Comparison of ENCODE assay signal across 8 cellular contexts in genomic region chr11:506238-506949, GRCh38. TPM values are rescaled to one million over a fixed set of nuclear protein-coding genes. Genes with fewer than 3 reads are reported as not detected.
DNase-seq lines count a peak whose midpoint lies in the region; TF ChIP-seq lines count a peak whose summit lies in the region.

No MANE protein-coding gene starts in this region.

- peak overlapping the region; percentile 94 for H3K4me3 ChIP-seq in NB4 (ENCODE audit: low read depth, low read length)

- H3K4me3 Mint-ChIP-seq in HFFc6 = peak overlapping the region; percentile 96
- peak overlapping the region; percentile 98 for H3K4me3 Mint-ChIP-seq in activated naive CD4-positive, alpha-beta T cell treated with anti-CD3 and anti-CD28 coated beads, Interleukin-2, amount 50 U/mL, for 24 hours

- no peaks in the 10 kb centered on the region for H3K9me3 Mint-ChIP-seq in HFFc6
- H3K9me3 Mint-ChIP-seq in activated naive CD4-positive, alpha-beta T cell treated with anti-CD3 and anti-CD28 coated beads, Interleukin-2, amount 50 U/mL, for 24 hours = no peaks in the 10 kb centered on the region

- peaks cover 11% of the 10 kb centered on the region for H3K36me3 Mint-ChIP-seq in HFFc6 (ENCODE audit: low read depth)
- H3K36me3 Mint-ChIP-seq in activated naive CD4-positive, alpha-beta T cell treated with anti-CD3 and anti-CD28 coated beads, Interleukin-2, amount 50 U/mL, for 24 hours = peaks cover 1% of the 10 kb centered on the region

- TF ChIP-seq CTCF in HFFc6 (IDR thresholded peaks at IDR 0.05) (peak; percentile 33), NB4 (IDR thresholded peaks at IDR 0.05; ENCODE audit: low read depth, low read length) (no peak)

- peaks cover 13% of the 10 kb centered on the region for H3K27me3 Mint-ChIP-seq in HFFc6 (ENCODE audit: insufficient read depth)
- H3K27me3 Mint-ChIP-seq in activated naive CD4-positive, alpha-beta T cell treated with anti-CD3 and anti-CD28 coated beads, Interleukin-2, amount 50 U/mL, for 24 hours = no peaks in the 10 kb centered on the region

- peaks cover 30% of the 10 kb centered on the region for H3K4me1 Mint-ChIP-seq in HFFc6 (ENCODE audit: low read depth)
- peaks cover 20% of the 10 kb centered on the region for H3K4me1 Mint-ChIP-seq in activated naive CD4-positive, alpha-beta T cell treated with anti-CD3 and anti-CD28 coated beads, Interleukin-2, amount 50 U/mL, for 24 hours

- peak overlapping the region; percentile 100 for H3K27ac Mint-ChIP-seq in HFFc6
- peak overlapping the region; percentile 100 for H3K27ac Mint-ChIP-seq in activated naive CD4-positive, alpha-beta T cell treated with anti-CD3 and anti-CD28 coated beads, Interleukin-2, amount 50 U/mL, for 24 hours

- peak; percentile 62 for TF ChIP-seq POLR2A in NB4 (IDR thresholded peaks at IDR 0.05; ENCODE audit: extremely low read depth, insufficient read length)

- peak overlapping the region; percentile 92 for H3K27ac ChIP-seq in temporal lobe (ENCODE audit: low read depth, low read length)

- peak; percentile 93 for DNase-seq in GM04504 (ENCODE audit: low read depth)
- DNase-seq in HFFc6 = peak; percentile 97
- peak; percentile 97 for DNase-seq in NB4 (ENCODE audit: low read depth)
- DNase-seq in SK-N-DZ (ENCODE audit: low spot score) = peak; percentile 95
- DNase-seq in glomerular visceral epithelial cell (ENCODE audit: extremely low spot score) = peak; percentile 96
- peak; percentile 96 for DNase-seq in occipital lobe (lab: John Stamatoyannopoulos, UW)

RNA-seq across cellular contexts. Expression of gene RNH1, which starts 0.6 kb away (rescaled TPM):
- 100 to 1,000 TPM; 223 to 272 (median 250) TPM for total RNA-seq in HFFc6 (2021; fragmentation: NEBNext Ultra II Directional; extraction: Animal tissue kit (Norgen Biotek cat#: 25700))
- 83.8 and 94.1 TPM in 2 replicates for polyA plus RNA-seq in SK-N-DZ (2014; cell fraction: cytosol; rRNA removed)
- 105 and 120 TPM in 2 replicates for polyA plus RNA-seq in SK-N-DZ (2014; cell fraction: nucleus; rRNA removed)
- total RNA-seq in occipital lobe (42.1 TPM), temporal lobe (35.7 TPM)

RNA-seq across cellular contexts. Expression of gene HRAS, which starts 29.0 kb away (rescaled TPM):
- total RNA-seq in HFFc6 (2021; fragmentation: NEBNext Ultra II Directional; extraction: Animal tissue kit (Norgen Biotek cat#: 25700)) = 100 to 1,000 TPM; 102 to 125 (median 107) TPM
- 53.4 and 62.1 TPM in 2 replicates for polyA plus RNA-seq in SK-N-DZ (2014; cell fraction: cytosol; rRNA removed)
- 109 and 113 TPM in 2 replicates for polyA plus RNA-seq in SK-N-DZ (2014; cell fraction: nucleus; rRNA removed)
- 27.0 TPM for total RNA-seq in occipital lobe
- total RNA-seq in temporal lobe = 35.7 TPM

RNA-seq across cellular contexts. Expression of gene LRRC56, which starts 30.9 kb away (rescaled TPM):
- under 1 TPM; 0.23 to 0.83 (median 0.55) TPM for total RNA-seq in HFFc6 (2021; fragmentation: NEBNext Ultra II Directional; extraction: Animal tissue kit (Norgen Biotek cat#: 25700))
- polyA plus RNA-seq in SK-N-DZ (2014; cell fraction: cytosol; rRNA removed) = 0.15 and 0.18 TPM in 2 replicates
- polyA plus RNA-seq in SK-N-DZ (2014; cell fraction: nucleus; rRNA removed) = 0.54 and 0.75 TPM in 2 replicates
- total RNA-seq in occipital lobe (1.1 TPM), temporal lobe (0.98 TPM)

RNA-seq across cellular contexts. Expression of gene LMNTD2, which starts 54.1 kb away (rescaled TPM):
- total RNA-seq in HFFc6 (2021; fragmentation: NEBNext Ultra II Directional; extraction: Animal tissue kit (Norgen Biotek cat#: 25700)) = 1 to 10 TPM in 3 of 6 experiments, under 1 TPM in 3; 0.37 to 2.3 (median 0.97) TPM
- 0.52 and 2.6 TPM in 2 replicates for polyA plus RNA-seq in SK-N-DZ (2014; cell fraction: cytosol; rRNA removed)
- polyA plus RNA-seq in SK-N-DZ (2014; cell fraction: nucleus; rRNA removed) = 4.3 and 6.4 TPM in 2 replicates
- total RNA-seq in occipital lobe (0.16 TPM), temporal lobe (under 0.01 TPM)

RNA-seq across cellular contexts. Expression of gene RASSF7, which starts 54.4 kb away (rescaled TPM):
- total RNA-seq in HFFc6 (2021; fragmentation: NEBNext Ultra II Directional; extraction: Animal tissue kit (Norgen Biotek cat#: 25700)) = 10 to 100 TPM; 10.1 to 18.8 (median 12.7) TPM
- polyA plus RNA-seq in SK-N-DZ (2014; cell fraction: cytosol; rRNA removed) = 25.4 and 30.7 TPM in 2 replicates
- 37.4 and 45.5 TPM in 2 replicates for polyA plus RNA-seq in SK-N-DZ (2014; cell fraction: nucleus; rRNA removed)
- total RNA-seq in occipital lobe = 2.5 TPM
- total RNA-seq in temporal lobe = 3.4 TPM

Comparison
In these comparisons a context has a peak if more than half of its experiments do, and no peak if none do; other contexts are left out.
1. Peak in every context shown above with its lines: DNase-seq, H3K4me3 ChIP-seq and H3K27ac ChIP-seq.